9 cellular contexts compared by ENCODE assay signal in genomic region chr20:1855690-1856089, GRCh38.
"Had no signal": no experiment of that assay in that cellular context is flagged by ENCODE, and none has a peak within 500 bp of the region (broad histone marks: within the 10 kb centered on the region; RNA-seq: fewer than 3 reads in every experiment).

No MANE protein-coding gene starts in this region.

- H3K4me3 ChIP-seq: GM23248, HAP-1, K562 had no signal

- H2AFZ ChIP-seq: GM23248 had no signal

- ATAC-seq: HCT116, K562 had no signal

- H3K9me3 ChIP-seq: HAP-1 had no signal

- H3K9ac ChIP-seq: GM23248 had no signal

- H3K4me1 ChIP-seq: HAP-1 had no signal

- H3K4me3 Mint-ChIP-seq: HFFc6 had no signal

- H3K9me3 Mint-ChIP-seq: HFFc6 had no signal

- DNase-seq: GOT3, H7, HFFc6, KG1 had no signal

- H3K36me3 ChIP-seq: HAP-1 had no signal

- FAIRE-seq: HTR-8/SVneo, K562 had no signal

- H3K27ac Mint-ChIP-seq: HFFc6 had no signal

- H3K27ac ChIP-seq: GM23248 had no signal
